ENCODE assay signal across 9 cellular contexts in the genomic region with DNA sequence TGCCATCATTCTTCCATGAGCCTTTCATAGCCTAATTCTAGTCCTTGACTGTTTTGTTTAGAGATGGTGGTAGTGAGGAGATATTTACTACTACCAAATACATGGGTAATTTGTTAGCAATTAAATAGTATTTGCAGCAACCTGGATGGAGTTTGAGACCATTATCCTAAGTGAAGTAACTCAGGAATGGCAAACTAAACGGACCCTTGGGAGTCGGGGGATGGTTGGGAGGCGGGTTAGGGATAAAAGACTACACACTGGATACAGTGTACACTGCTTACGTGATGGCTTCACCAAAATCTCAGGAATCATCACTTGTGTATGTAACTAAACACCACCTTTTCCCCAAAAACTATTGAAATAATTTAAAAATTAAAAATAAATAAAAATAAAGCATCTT.
"Had no signal": no experiment of that assay in that cellular context is flagged by ENCODE, and none has a peak within 500 bp of the region (broad histone marks: within the 10 kb centered on the region; RNA-seq: fewer than 3 reads in every experiment).

No MANE protein-coding gene starts in this region.

- H3K27ac ChIP-seq: GM23248, HL-60 had no signal

- H2AFZ ChIP-seq: GM23248 had no signal

- H3K36me3 Mint-ChIP-seq: IgD-negative memory B cell had no signal

- H3K9ac ChIP-seq: GM23248 had no signal

- H3K27ac Mint-ChIP-seq: IgD-negative memory B cell had no signal

- DNase-seq: GM23248, GOT3, H7, KBM-7 had no signal

- H3K9me3 ChIP-seq: HAP-1 had no signal

- H3K4me3 ChIP-seq: GM23248, HAP-1 had no signal

- ATAC-seq: HCT116, HepG2 had no signal

- H3K27me3 Mint-ChIP-seq: IgD-negative memory B cell had no signal

- H3K4me3 Mint-ChIP-seq: IgD-negative memory B cell had no signal

- H3K4me1 Mint-ChIP-seq: IgD-negative memory B cell had no signal

- H3K36me3 ChIP-seq: HAP-1 had no signal
